ENCODE assay signal across 13 cellular contexts in the genomic region with DNA sequence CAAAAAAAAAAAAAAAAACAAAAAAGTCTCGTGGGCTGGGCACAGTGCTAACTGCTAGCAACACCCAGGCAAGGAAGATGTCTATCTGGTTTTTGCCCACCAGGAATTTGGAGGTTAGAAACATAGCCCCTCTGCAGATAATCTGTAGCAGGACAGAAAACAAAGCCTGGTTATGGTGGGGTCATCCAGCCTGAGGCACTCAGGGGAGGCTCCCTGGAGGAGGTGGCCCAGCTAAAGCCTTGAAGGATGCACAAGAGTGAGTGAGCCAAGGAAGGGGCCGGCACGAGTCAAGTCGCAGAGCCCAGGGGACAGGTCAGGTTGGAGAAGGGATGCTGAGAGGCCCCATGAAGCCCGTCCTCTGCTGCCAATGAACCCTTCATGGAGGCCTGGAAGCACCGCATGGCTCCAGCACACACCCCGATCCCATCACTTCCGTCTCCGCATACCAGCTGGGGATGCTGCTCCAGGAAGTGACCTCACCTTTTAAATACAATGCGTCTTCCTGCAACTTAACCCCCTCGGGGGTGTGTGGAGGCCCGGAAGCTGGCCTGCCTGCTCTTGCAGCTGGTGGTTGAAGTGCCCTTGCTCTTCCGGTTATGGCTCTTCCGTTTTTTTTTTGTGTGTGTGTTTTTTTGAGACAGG.
DNase-seq lines count a peak whose midpoint lies in the region; ATAC-seq and TF ChIP-seq lines count a peak whose summit lies in the region.
"Had no signal": no experiment of that assay in that cellular context is flagged by ENCODE, and none has a peak within 500 bp of the region (broad histone marks: within the 10 kb centered on the region; RNA-seq: fewer than 3 reads in every experiment).

No MANE protein-coding gene starts in this region.

- H3K4me1 ChIP-seq in colonic mucosa, result no peaks in the 10 kb centered on the region
- H3K4me1 ChIP-seq: pancreas, uterus had no signal

- H3K27ac ChIP-seq in HL-60 (replicated peaks) (no peak overlapping the region), colonic mucosa (no peak overlapping the region)
- H3K27ac ChIP-seq: pancreas, uterus had no signal

- ATAC-seq in naive thymus-derived CD8-positive, alpha-beta T cell, result peak; percentile 30 to 83
- ATAC-seq in GM18519 (IDR thresholded peaks at IDR 0.05; ENCODE audit: low FRiP score, unreplicated experiment), result no peak
- ATAC-seq: pancreas had no signal

- peak; percentile 9 for DNase-seq in NOMO-1 treated with DMSO at 0.1 percent for 48 hours (lab: John Stamatoyannopoulos, UW; ENCODE audit: unreplicated experiment)
- no peak for DNase-seq in NOMO-1 (lab: John Stamatoyannopoulos, UW; ENCODE audit: unreplicated experiment in 2 of 2)
- peak; percentile 31 to 48 for DNase-seq in HL-60 (ENCODE audit: low read depth in 1 of 2, low spot score in 1 of 2)
- peak; percentile 23 to 29 for DNase-seq in activated T-cell treated with anti-CD3 and anti-CD28 coated beads, Interleukin-2, amount 50 U/mL, for 48 hours
- DNase-seq in naive thymus-derived CD8-positive, alpha-beta T cell, result peak in 7 of 10 donors; percentile 1 to 68 (median 29)
- no peak for DNase-seq in mucosa of gallbladder (ENCODE audit: low spot score)
- DNase-seq in colonic mucosa, result no peak
- DNase-seq: activated gamma-delta T cell treated with Interleukin-2 at 50 U/mL for 16 hours, endodermal cell, pancreas, uterus had no signal

- POLR2A ChIA-PET in naive thymus-derived CD8-positive, alpha-beta T cell (lab: Charles Lee), result no interaction called here

- H3K9me3 Mint-ChIP-seq in naive thymus-derived CD8-positive, alpha-beta T cell, result no peaks in the 10 kb centered on the region
- H3K9me3 Mint-ChIP-seq: endodermal cell had no signal

- no peaks in the 10 kb centered on the region for H3K9me3 ChIP-seq in colonic mucosa
- H3K9me3 ChIP-seq: pancreas, SK-N-SH, uterus had no signal

- H3K4me1 Mint-ChIP-seq in naive thymus-derived CD8-positive, alpha-beta T cell, result peaks cover 5 to 19% (median 8%) of the 10 kb centered on the region in 4 donors
- H3K4me1 Mint-ChIP-seq: endodermal cell had no signal

- H3K9ac ChIP-seq in colonic mucosa (ENCODE audit: low read depth in 2 of 2, low read length in 2 of 2), result no peak overlapping the region
- H3K9ac ChIP-seq: SK-N-SH had no signal

- no peaks in the 10 kb centered on the region for H3K36me3 Mint-ChIP-seq in naive thymus-derived CD8-positive, alpha-beta T cell

- no peaks in the 10 kb centered on the region for H3K36me3 ChIP-seq in colonic mucosa
- H3K36me3 ChIP-seq: pancreas, uterus had no signal

- H3K27me3 Mint-ChIP-seq in naive thymus-derived CD8-positive, alpha-beta T cell, result peaks cover 0 to 2% (median 0%) of the 10 kb centered on the region in 5 donors

- H3K27me3 ChIP-seq in HL-60 (ENCODE audit: insufficient read depth, poor library complexity, severe bottlenecking), result peaks cover 2% of the 10 kb centered on the region
- peaks cover 3% of the 10 kb centered on the region for H3K27me3 ChIP-seq in colonic mucosa
- H3K27me3 ChIP-seq: pancreas, uterus had no signal

- no peak overlapping the region for H3K4me3 ChIP-seq in HL-60 (replicated peaks; ENCODE audit: insufficient read depth, low read length)
- no peak overlapping the region for H3K4me3 ChIP-seq in colonic mucosa
- H3K4me3 ChIP-seq: pancreas, uterus had no signal

- intact Hi-C loops in colonic mucosa (cut with DNase I), result no loop called here

- H3K27ac Mint-ChIP-seq in naive thymus-derived CD8-positive, alpha-beta T cell, result peak overlapping the region in 7 of 10 donors; percentile 47 to 82 (median 74)

- TF ChIP-seq CTCF in HL-60 (IDR thresholded peaks at IDR 0.05; ENCODE audit: insufficient read depth, low read length), result no peak
- TF ChIP-seq CTCF in colonic mucosa (IDR thresholded peaks at IDR 0.05), result no peak

- H3K4me3 Mint-ChIP-seq in naive thymus-derived CD8-positive, alpha-beta T cell, result peak overlapping the region in 6 of 10 donors; percentile 4 to 48 (median 42)
- H3K4me3 Mint-ChIP-seq: endodermal cell had no signal

Comparison
In these comparisons a context has a peak if more than half of its experiments do, and no peak if none do; other contexts are left out.
1. DNase-seq: peak in NOMO-1 treated with DMSO at 0.1 percent for 48 hours (single experiment), HL-60 (2 of 2), activated T-cell treated with anti-CD3 and anti-CD28 coated beads, Interleukin-2, amount 50 U/mL, for 48 hours (2 of 2) and naive thymus-derived CD8-positive, alpha-beta T cell (7 of 10); none in NOMO-1 (0 of 2), mucosa of gallbladder (single experiment) and colonic mucosa (single experiment).